14 cellular contexts compared by ENCODE assay signal in genomic region chr18:22193466-22193865, GRCh38. TPM values are rescaled to one million over a fixed set of nuclear protein-coding genes. Genes with fewer than 3 reads are reported as not detected.
DNase-seq lines count a peak whose midpoint lies in the region; ATAC-seq and TF ChIP-seq lines count a peak whose summit lies in the region.
"Had no signal": no experiment of that assay in that cellular context is flagged by ENCODE, and none has a peak within 500 bp of the region (broad histone marks: within the 10 kb centered on the region; RNA-seq: fewer than 3 reads in every experiment).

No MANE protein-coding gene starts in this region.

- H3K4me3 Mint-ChIP-seq in progenitor cell of endocrine pancreas (ENCODE audit: low read depth) (peak overlapping the region; percentile 7), H9 (no peak overlapping the region)
- H3K4me3 Mint-ChIP-seq in activated naive CD4-positive, alpha-beta T cell treated with anti-CD3 and anti-CD28 coated beads, Interleukin-2, amount 10 ng/mL, durations not matched to agents 7 days and 5 days, result no peak overlapping the region
- H3K4me3 Mint-ChIP-seq: activated CD8-positive, alpha-beta T cell treated with anti-CD3 and anti-CD28 coated beads for 36 hours had no signal

- H3K18ac ChIP-seq in H9 (ENCODE audit: insufficient read length, low read depth, low read length), result no peak overlapping the region

- no peaks in the 10 kb centered on the region for H3K27me3 ChIP-seq in H9 (ENCODE audit: insufficient read depth, low read length)

- H4K91ac ChIP-seq in H9 (ENCODE audit: insufficient read length, low read depth, low read length), result no peak overlapping the region

- H2BK12ac ChIP-seq in H9 (ENCODE audit: insufficient read length, low read depth, low read length), result no peak overlapping the region

- peak overlapping the region; percentile 32 for H3K4me3 ChIP-seq in choroid plexus epithelial cell (ENCODE audit: low read depth, low read length)

- TF ChIP-seq CTCF in choroid plexus epithelial cell (conservative IDR thresholded peaks at IDR 0.05; ENCODE audit: low read depth, low read length) (peak; percentile 28), progenitor cell of endocrine pancreas (IDR thresholded peaks at IDR 0.05; ENCODE audit: unreplicated experiment) (no peak), H9 (conservative IDR thresholded peaks at IDR 0.05) (no peak)

- ATAC-seq in GM19463 (IDR thresholded peaks at IDR 0.05; ENCODE audit: unreplicated experiment), result no peak
- ATAC-seq: activated CD8-positive, alpha-beta T cell treated with anti-CD3 and anti-CD28 coated beads for 36 hours had no signal

- WGBS in H9 (ENCODE audit: extremely low coverage, insufficient read length, low lambda C conversion rate), result no CpG with 5 or more reads among the region's 9 CpGs

- no peaks in the 10 kb centered on the region for H4K20me1 ChIP-seq in H9 (ENCODE audit: control insufficient read depth, insufficient read depth, insufficient read length)

- no peak overlapping the region for H2BK15ac ChIP-seq in H9 (ENCODE audit: low read depth, low read length)

- no peaks in the 10 kb centered on the region for H3K9me3 Mint-ChIP-seq in progenitor cell of endocrine pancreas (ENCODE audit: low read depth)
- no peaks in the 10 kb centered on the region for H3K9me3 Mint-ChIP-seq in activated naive CD4-positive, alpha-beta T cell treated with anti-CD3 and anti-CD28 coated beads, Interleukin-2, amount 10 ng/mL, durations not matched to agents 7 days and 5 days
- no peaks in the 10 kb centered on the region for H3K9me3 Mint-ChIP-seq in H9
- H3K9me3 Mint-ChIP-seq: activated CD8-positive, alpha-beta T cell treated with anti-CD3 and anti-CD28 coated beads for 36 hours had no signal

- no peak overlapping the region for H2BK20ac ChIP-seq in H9 (ENCODE audit: low read depth, low read length, poor library complexity, severe bottlenecking)

- H2BK5ac ChIP-seq in H9 (ENCODE audit: insufficient read length, low read length), result no peak overlapping the region

- CTCF ChIA-PET in activated naive CD4-positive, alpha-beta T cell treated with anti-CD3 and anti-CD28 coated beads, Interleukin-2, amount 10 ng/mL, durations not matched to agents 7 days and 5 days (lab: Charles Lee), result no interaction called here

- DNase-seq in ELF-1 (ENCODE audit: low read depth, low spot score) (peak; percentile 82), choroid plexus epithelial cell (ENCODE audit: low read depth) (peak; percentile 97), islet precursor cell (peak; percentile 79), progenitor cell of endocrine pancreas (ENCODE audit: low spot score, unreplicated experiment) (no peak), NCI-H2171 treated with DMSO at 0.1 percent for 48 hours (lab: John Stamatoyannopoulos, UW) (no peak), H9 (no peak)
- no peak for DNase-seq in activated naive CD4-positive, alpha-beta T cell treated with anti-CD3 and anti-CD28 coated beads, Interleukin-2, amount 10 ng/mL, durations not matched to agents 7 days and 5 days
- DNase-seq: activated CD8-positive, alpha-beta T cell treated with anti-CD3 and anti-CD28 coated beads for 36 hours; activated naive CD4-positive, alpha-beta T cell treated with Interleukin-2 at 50 U/mL for 16 hours; effector CD8-positive, alpha-beta T cell; hippocampal formation; NCI-H2107; T1000 had no signal

- peaks cover 65% of the 10 kb centered on the region for H3K4me1 Mint-ChIP-seq in progenitor cell of endocrine pancreas (ENCODE audit: low read depth)
- no peaks in the 10 kb centered on the region for H3K4me1 Mint-ChIP-seq in activated naive CD4-positive, alpha-beta T cell treated with anti-CD3 and anti-CD28 coated beads, Interleukin-2, amount 10 ng/mL, durations not matched to agents 7 days and 5 days
- peaks cover 11 to 25% of the 10 kb centered on the region in 2 experiments for H3K4me1 Mint-ChIP-seq in H9

- no peak overlapping the region for H3K4ac ChIP-seq in H9 (ENCODE audit: low read depth, low read length)

- H3K23ac ChIP-seq in H9 (ENCODE audit: insufficient read length, low read depth, low read length), result no peak overlapping the region

- H3K9me3 ChIP-seq in H9 (ENCODE audit: control insufficient read depth, low read depth, low read length), result no peaks in the 10 kb centered on the region

- no peak overlapping the region for H3K14ac ChIP-seq in H9 (ENCODE audit: insufficient read depth, low read length)

- no peak overlapping the region for H3K9ac ChIP-seq in H9 (ENCODE audit: extremely low read depth, insufficient read length, low read length)

- no peak overlapping the region for H3K4me2 ChIP-seq in H9 (ENCODE audit: insufficient read depth, insufficient read length, low read length)

- H3K79me1 ChIP-seq in H9 (ENCODE audit: insufficient read depth, low read depth, low read length, poor library complexity, severe bottlenecking), result no peaks in the 10 kb centered on the region

- no peak overlapping the region for H2AFZ ChIP-seq in H9 (ENCODE audit: low read length)

- no peak overlapping the region for H4K8ac ChIP-seq in H9 (replicated peaks; ENCODE audit: insufficient read length, low read depth, low read length)

- H3K56ac ChIP-seq in H9 (ENCODE audit: insufficient read length, low read depth, low read length), result no peak overlapping the region

- H3K27ac Mint-ChIP-seq in progenitor cell of endocrine pancreas, result peak overlapping the region; percentile 92
- no peak overlapping the region for H3K27ac Mint-ChIP-seq in activated naive CD4-positive, alpha-beta T cell treated with anti-CD3 and anti-CD28 coated beads, Interleukin-2, amount 10 ng/mL, durations not matched to agents 7 days and 5 days
- H3K27ac Mint-ChIP-seq in H9, result no peak overlapping the region
- H3K27ac Mint-ChIP-seq: activated CD8-positive, alpha-beta T cell treated with anti-CD3 and anti-CD28 coated beads for 36 hours had no signal

- no peak overlapping the region for H2AK5ac ChIP-seq in H9 (ENCODE audit: insufficient read length, low read length)

- H4K5ac ChIP-seq in H9 (ENCODE audit: insufficient read length, low read depth, low read length), result no peak overlapping the region

- H3K27ac ChIP-seq in H9 (ENCODE audit: insufficient read length, low read depth, low read length), result no peak overlapping the region

- H3T11ph ChIP-seq in H9 (ENCODE audit: low read length), result no peak overlapping the region

- H3K36me3 Mint-ChIP-seq in progenitor cell of endocrine pancreas (ENCODE audit: insufficient read depth) (peaks cover 30% of the 10 kb centered on the region), H9 (ENCODE audit: insufficient read depth in 1 of 3, low read depth in 3 of 3) (no peaks in the 10 kb centered on the region)
- no peaks in the 10 kb centered on the region for H3K36me3 Mint-ChIP-seq in activated naive CD4-positive, alpha-beta T cell treated with anti-CD3 and anti-CD28 coated beads, Interleukin-2, amount 10 ng/mL, durations not matched to agents 7 days and 5 days

- H2BK120ac ChIP-seq in H9 (ENCODE audit: low read depth, low read length, poor library complexity, severe bottlenecking), result no peak overlapping the region

- no peaks in the 10 kb centered on the region for H3K79me2 ChIP-seq in H9 (ENCODE audit: insufficient read depth, low read length)

- no peaks in the 10 kb centered on the region for H3K4me1 ChIP-seq in H9 (ENCODE audit: insufficient read depth, low read length)

- H3K27me3 Mint-ChIP-seq in progenitor cell of endocrine pancreas (no peaks in the 10 kb centered on the region), H9 (ENCODE audit: low read depth) (peaks cover 22% of the 10 kb centered on the region)
- peaks cover 10% of the 10 kb centered on the region for H3K27me3 Mint-ChIP-seq in activated naive CD4-positive, alpha-beta T cell treated with anti-CD3 and anti-CD28 coated beads, Interleukin-2, amount 10 ng/mL, durations not matched to agents 7 days and 5 days

- H3K23me2 ChIP-seq in H9 (ENCODE audit: insufficient read length, low read depth, low read length, poor library complexity, severe bottlenecking), result no peaks in the 10 kb centered on the region

RNA-seq across cellular contexts. Expression of gene GATA6, which starts 24.1 kb away (rescaled TPM):
- total RNA-seq in progenitor cell of endocrine pancreas (112 and 114 TPM in 2 replicates), H9 (2021) (0.04 TPM in 1 of 2 replicates, not detected in the other)
- total RNA-seq: activated CD8-positive, alpha-beta T cell treated with anti-CD3 and anti-CD28 coated beads for 36 hours had no signal

Comparison
In these comparisons a context has a peak if more than half of its experiments do, and no peak if none do; other contexts are left out.
1. DNase-seq: peak in ELF-1 (single experiment), choroid plexus epithelial cell (single experiment) and islet precursor cell (single experiment); none in progenitor cell of endocrine pancreas (single experiment), activated naive CD4-positive, alpha-beta T cell treated with anti-CD3 and anti-CD28 coated beads, Interleukin-2, amount 10 ng/mL, durations not matched to agents 7 days and 5 days (single experiment), NCI-H2171 treated with DMSO at 0.1 percent for 48 hours (single experiment) and H9 (single experiment).
2. RNA of gene GATA6, which starts 24.1 kb away (total RNA-seq): 112 to 114 TPM in progenitor cell of endocrine pancreas; 0.04 TPM in H9; every median in the first group is over 100 times any median in the second.